ENCODE assay signal across 13 cellular contexts in genomic region chr1:180117764-180118116, GRCh38. TPM values are rescaled to one million over a fixed set of nuclear protein-coding genes. Genes with fewer than 3 reads are reported as not detected.
DNase-seq lines count a peak whose midpoint lies in the region; ATAC-seq and TF ChIP-seq lines count a peak whose summit lies in the region.
"Had no signal": no experiment of that assay in that cellular context is flagged by ENCODE, and none has a peak within 500 bp of the region (broad histone marks: within the 10 kb centered on the region; RNA-seq: fewer than 3 reads in every experiment).

No MANE protein-coding gene starts in this region.

- no peaks in the 10 kb centered on the region for H3K9me3 ChIP-seq in SJSA1 (replicated peaks)

- no peaks in the 10 kb centered on the region for H3K27me3 ChIP-seq in SJSA1 (replicated peaks)
- no peaks in the 10 kb centered on the region for H3K27me3 ChIP-seq in dorsolateral prefrontal cortex

- H3K27ac ChIP-seq in SJSA1 (peak overlapping the region; percentile 58), dorsolateral prefrontal cortex (no peak overlapping the region)

- ATAC-seq in HG03521 (IDR thresholded peaks at IDR 0.05; ENCODE audit: unreplicated experiment) (no peak), left colon (no peak)
- ATAC-seq: natural killer cell; stimulated activated effector memory CD8-positive, alpha-beta T cell treated with anti-CD3 and anti-CD28 coated beads, Interleukin-12 subunit alpha, Interleukin-12 subunit beta, amount 100 ng/mL, for 72 hours had no signal

- H3K4me1 ChIP-seq in SJSA1 (replicated peaks) = peaks cover 16% of the 10 kb centered on the region

- no peak overlapping the region for H3K27ac Mint-ChIP-seq in progenitor cell of endocrine pancreas
- H3K27ac Mint-ChIP-seq: endodermal cell; natural killer cell; stimulated activated effector memory CD8-positive, alpha-beta T cell treated with anti-CD3 and anti-CD28 coated beads, Interleukin-12 subunit alpha, Interleukin-12 subunit beta, amount 100 ng/mL, for 72 hours had no signal

- peaks cover 2% of the 10 kb centered on the region for H3K4me1 Mint-ChIP-seq in progenitor cell of endocrine pancreas (ENCODE audit: low read depth)
- H3K4me1 Mint-ChIP-seq: endodermal cell; stimulated activated effector memory CD8-positive, alpha-beta T cell treated with anti-CD3 and anti-CD28 coated beads, Interleukin-12 subunit alpha, Interleukin-12 subunit beta, amount 100 ng/mL, for 72 hours had no signal

- H3K9me3 Mint-ChIP-seq in progenitor cell of endocrine pancreas (ENCODE audit: low read depth) = peaks cover 2% of the 10 kb centered on the region
- H3K9me3 Mint-ChIP-seq: endodermal cell; natural killer cell; stimulated activated effector memory CD8-positive, alpha-beta T cell treated with anti-CD3 and anti-CD28 coated beads, Interleukin-12 subunit alpha, Interleukin-12 subunit beta, amount 100 ng/mL, for 72 hours had no signal

- DNase-seq in GM04503 (ENCODE audit: low read depth) (peak; percentile 60), SJSA1 (ENCODE audit: low read depth in 1 of 2, low spot score in 2 of 2) (peak; percentile 61 to 62), fibroblast of villous mesenchyme (ENCODE audit: low read depth) (peak; percentile 46), skeletal muscle cell (ENCODE audit: low read depth) (peak; percentile 45), progenitor cell of endocrine pancreas (ENCODE audit: low spot score, unreplicated experiment) (no peak), left colon (no peak), dorsolateral prefrontal cortex (no peak)
- DNase-seq: DMS153, endodermal cell, natural killer cell, NCI-H2107 had no signal

- no peak for TF ChIP-seq CTCF in fibroblast of villous mesenchyme (IDR thresholded peaks at IDR 0.05; ENCODE audit: insufficient read depth, low read depth, low read length)
- no peak for TF ChIP-seq CTCF in progenitor cell of endocrine pancreas (IDR thresholded peaks at IDR 0.05; ENCODE audit: unreplicated experiment)
- TF ChIP-seq CTCF in dorsolateral prefrontal cortex (IDR thresholded peaks at IDR 0.05 in 54 of 56, conservative IDR thresholded peaks at IDR 0.05 in 2 of 56; ENCODE audit: low read depth in 1 of 56, partially characterized antibody in 56 of 56) = no peak

- H3K36me3 Mint-ChIP-seq in progenitor cell of endocrine pancreas (ENCODE audit: insufficient read depth) = peaks cover 10% of the 10 kb centered on the region
- H3K36me3 Mint-ChIP-seq: natural killer cell had no signal

- intact Hi-C loops in left colon (cut with DNase I, micrococcal nuclease) = no loop called here
- intact Hi-C loops in dorsolateral prefrontal cortex (cut with DNase I) = no loop called here

- H3K4me3 Mint-ChIP-seq in progenitor cell of endocrine pancreas (ENCODE audit: low read depth) = no peak overlapping the region
- H3K4me3 Mint-ChIP-seq: endodermal cell; natural killer cell; stimulated activated effector memory CD8-positive, alpha-beta T cell treated with anti-CD3 and anti-CD28 coated beads, Interleukin-12 subunit alpha, Interleukin-12 subunit beta, amount 100 ng/mL, for 72 hours had no signal

- peaks cover 8% of the 10 kb centered on the region for H3K36me3 ChIP-seq in SJSA1

- no peaks in the 10 kb centered on the region for H3K27me3 Mint-ChIP-seq in progenitor cell of endocrine pancreas

- H3K4me3 ChIP-seq in SJSA1 = no peak overlapping the region
- no peak overlapping the region for H3K4me3 ChIP-seq in fibroblast of villous mesenchyme (ENCODE audit: low read depth, low read length)
- H3K4me3 ChIP-seq in skeletal muscle cell (ENCODE audit: low read depth, low read length) = no peak overlapping the region
- no peak overlapping the region for H3K4me3 ChIP-seq in dorsolateral prefrontal cortex

RNA-seq across cellular contexts. Expression of gene QSOX1, which starts 36.9 kb away (rescaled TPM):
- 163 and 262 TPM in 2 replicates for total RNA-seq in SJSA1 (2014; rRNA removed; shearing (Covaris generic))
- total RNA-seq in fibroblast of villous mesenchyme (128 and 164 TPM in 2 replicates), progenitor cell of endocrine pancreas (215 and 221 TPM in 2 replicates), left colon (100 to 1,000 TPM; 254 to 280 TPM), dorsolateral prefrontal cortex (10 to 100 TPM; 33.6 to 62.6 (median 46.1) TPM)

Comparison
In these comparisons a context has a peak if more than half of its experiments do, and no peak if none do; other contexts are left out.
1. DNase-seq: peak in GM04503 (single experiment), SJSA1 (2 of 2), fibroblast of villous mesenchyme (single experiment) and skeletal muscle cell (single experiment); none in progenitor cell of endocrine pancreas (single experiment), left colon (0 of 2) and dorsolateral prefrontal cortex (0 of 10).